In genomic region chr14:22262881-22263280, GRCh38 we compare ENCODE assay signal across 23 cellular contexts.
"Had no signal": no experiment of that assay in that cellular context is flagged by ENCODE, and none has a peak within 500 bp of the region (broad histone marks: within the 10 kb centered on the region; RNA-seq: fewer than 3 reads in every experiment).

No MANE protein-coding gene starts in this region.

- H3K36me3 Mint-ChIP-seq: T-cell had no signal

- H3K27ac Mint-ChIP-seq: T-cell had no signal

- ATAC-seq: HepG2, T-cell had no signal

- H3K27me3 Mint-ChIP-seq: T-cell had no signal

- H3K4me2 ChIP-seq: SK-N-SH had no signal

- H3K9me3 ChIP-seq: SK-N-SH had no signal

- DNase-seq: IMR-90; Karpas-422; KG1; MM.1S; NCI-H1092 treated with DMSO at 0.1 percent for 48 hours; NCI-H1436; NCI-H187; NCI-H2029; NCI-H2081 treated with DMSO at 0.1 percent for 48 hours; NCI-H2171; NCI-H226; NCI-H446; NCI-H510A; NCI-H524 treated with DMSO at 0.1 percent for 48 hours; NCI-H69; NCI-H774; NK-92 treated with Interleukin-12 subunit alpha and Interleukin-12 subunit beta, amount 100 ng/mL, for 24 hours; SHP77; SK-N-SH; SW 1271; T-cell had no signal

- H3K9me2 ChIP-seq: SK-N-SH had no signal

- H3K27ac ChIP-seq: RWPE1 had no signal

- H3K4me3 Mint-ChIP-seq: T-cell had no signal

- H3K9me3 Mint-ChIP-seq: T-cell had no signal
